1 cellular context compared by ENCODE assay signal in the genomic region with DNA sequence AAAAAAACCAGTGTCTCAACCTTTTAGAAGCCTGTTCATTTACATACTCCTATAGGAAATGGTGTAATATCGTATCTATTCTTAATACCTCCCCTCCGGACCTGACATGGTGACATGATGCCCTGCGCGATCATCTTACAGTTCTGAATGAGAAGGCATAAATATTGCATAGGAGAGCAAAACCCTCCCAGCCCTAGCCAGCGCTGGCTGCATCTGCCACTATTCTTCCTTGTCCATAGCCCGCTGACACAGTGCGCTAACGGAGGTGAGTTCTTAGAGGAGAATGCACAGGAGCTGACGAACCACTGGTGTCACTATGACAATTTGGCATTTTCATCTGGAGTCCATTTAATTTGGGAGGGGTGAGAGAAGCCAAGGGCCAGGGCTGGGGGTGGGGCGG.
TF ChIP-seq lines count a peak whose summit lies in the region.

No MANE protein-coding gene starts in this region.

TF ChIP-seq in IMR-90, 13 proteins besides CTCF, POLR2A, EP300 and RAD21:
- TF ChIP-seq NFE2L2 (IDR thresholded peaks at IDR 0.05; ENCODE audit: low read depth, low read length) (no peak), RCOR1 (IDR thresholded peaks at IDR 0.05; ENCODE audit: insufficient replicate concordance, low read length) (no peak), CHD1 (IDR thresholded peaks at IDR 0.05; ENCODE audit: low read depth, low read length) (no peak), MXI1 (IDR thresholded peaks at IDR 0.05; ENCODE audit: borderline replicate concordance, low read depth, low read length) (no peak), BHLHE40 (IDR thresholded peaks at IDR 0.05; ENCODE audit: low read depth, low read length) (no peak), CEBPB (IDR thresholded peaks at IDR 0.05; ENCODE audit: low read depth, low read length) (no peak), MAZ (IDR thresholded peaks at IDR 0.05; ENCODE audit: borderline replicate concordance, low read depth, low read length) (no peak), MAFK (IDR thresholded peaks at IDR 0.05; ENCODE audit: low read depth, low read length) (no peak), FOS (IDR thresholded peaks at IDR 0.05; ENCODE audit: low read depth, low read length) (no peak), RFX5 (IDR thresholded peaks at IDR 0.05; ENCODE audit: low read depth, low read length) (no peak)
- TF ChIP-seq, protein P1, sequence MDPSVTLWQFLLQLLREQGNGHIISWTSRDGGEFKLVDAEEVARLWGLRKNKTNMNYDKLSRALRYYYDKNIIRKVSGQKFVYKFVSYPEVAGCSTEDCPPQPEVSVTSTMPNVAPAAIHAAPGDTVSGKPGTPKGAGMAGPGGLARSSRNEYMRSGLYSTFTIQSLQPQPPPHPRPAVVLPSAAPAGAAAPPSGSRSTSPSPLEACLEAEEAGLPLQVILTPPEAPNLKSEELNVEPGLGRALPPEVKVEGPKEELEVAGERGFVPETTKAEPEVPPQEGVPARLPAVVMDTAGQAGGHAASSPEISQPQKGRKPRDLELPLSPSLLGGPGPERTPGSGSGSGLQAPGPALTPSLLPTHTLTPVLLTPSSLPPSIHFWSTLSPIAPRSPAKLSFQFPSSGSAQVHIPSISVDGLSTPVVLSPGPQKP (IDR thresholded peaks at IDR 0.05; ENCODE audit: borderline replicate concordance, low read depth, low read length), result no peak
- TF ChIP-seq, protein P2, sequence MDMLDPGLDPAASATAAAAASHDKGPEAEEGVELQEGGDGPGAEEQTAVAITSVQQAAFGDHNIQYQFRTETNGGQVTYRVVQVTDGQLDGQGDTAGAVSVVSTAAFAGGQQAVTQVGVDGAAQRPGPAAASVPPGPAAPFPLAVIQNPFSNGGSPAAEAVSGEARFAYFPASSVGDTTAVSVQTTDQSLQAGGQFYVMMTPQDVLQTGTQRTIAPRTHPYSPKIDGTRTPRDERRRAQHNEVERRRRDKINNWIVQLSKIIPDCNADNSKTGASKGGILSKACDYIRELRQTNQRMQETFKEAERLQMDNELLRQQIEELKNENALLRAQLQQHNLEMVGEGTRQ (IDR thresholded peaks at IDR 0.05; ENCODE audit: low read depth, low read length), result no peak
